In the genomic region with DNA sequence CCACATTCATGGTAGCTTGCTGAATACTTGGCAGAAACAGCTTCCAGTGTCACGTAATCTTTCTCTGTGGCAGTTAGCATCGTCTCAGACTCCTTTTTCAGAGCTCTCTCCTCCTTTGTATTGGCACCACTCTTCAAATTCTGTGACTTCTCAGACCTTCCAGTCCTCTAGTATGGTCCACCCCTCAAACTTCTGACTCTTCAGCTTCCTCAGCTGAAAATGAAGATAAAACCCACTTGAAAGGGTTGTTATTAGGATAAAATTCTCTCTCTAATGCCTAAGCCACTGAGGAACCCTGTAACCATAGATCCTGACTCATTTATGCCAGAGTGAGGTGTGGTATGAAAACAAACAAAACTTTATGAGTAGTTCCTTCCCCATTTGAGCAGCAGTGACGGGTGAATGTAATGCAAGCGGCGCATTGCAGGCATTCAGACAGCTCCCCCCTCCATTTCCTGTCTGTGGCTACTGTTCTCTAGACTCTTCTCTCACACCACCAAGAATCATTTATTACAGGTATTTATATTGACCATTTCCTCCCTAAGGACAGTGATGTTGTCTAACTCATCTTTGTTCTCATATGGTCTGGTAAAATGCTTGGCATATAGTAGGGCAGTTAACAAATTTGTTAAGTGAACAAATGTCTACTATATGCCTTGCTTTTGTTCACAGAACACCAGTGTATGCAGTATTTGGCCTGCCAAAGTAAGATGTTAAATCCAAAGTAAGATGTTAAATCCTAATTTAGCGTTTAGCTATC, we compare ENCODE assay signal across 9 cellular contexts. TPM values are rescaled to one million over a fixed set of nuclear protein-coding genes. Genes with fewer than 3 reads are reported as not detected.
DNase-seq lines count a peak whose midpoint lies in the region; ATAC-seq and TF ChIP-seq lines count a peak whose summit lies in the region.
"Had no signal": no experiment of that assay in that cellular context is flagged by ENCODE, and none has a peak within 500 bp of the region (broad histone marks: within the 10 kb centered on the region; RNA-seq: fewer than 3 reads in every experiment).

No MANE protein-coding gene starts in this region.

- H3K4me1 ChIP-seq in cardiac muscle cell (ENCODE audit: low read depth) (peaks cover 49% of the 10 kb centered on the region), RWPE2 (ENCODE audit: insufficient read depth, poor library complexity, severe bottlenecking) (peaks cover 36% of the 10 kb centered on the region), esophagus muscularis mucosa (peaks cover 35 to 59% (median 44%) of the 10 kb centered on the region in 4 donors)
- H3K4me1 ChIP-seq: Caco-2 had no signal

- intact Hi-C loops in Right ventricle myocardium inferior (cut with DNase I): no loop called here
- intact Hi-C loops in esophagus muscularis mucosa (cut with DNase I): no loop called here

- H3K27ac ChIP-seq in cardiac muscle cell (peak overlapping the region; percentile 76), RWPE2 (ENCODE audit: poor library complexity, severe bottlenecking) (peak overlapping the region; percentile 94), esophagus muscularis mucosa (replicated peaks in 1 of 4) (peak overlapping the region in 2 of 4 donors; percentile 32 to 36)

- WGBS in esophagus muscularis mucosa: 53% methylated on average over 6 of the region's 6 CpGs

- H3K36me3 ChIP-seq in cardiac muscle cell (no peaks in the 10 kb centered on the region), RWPE2 (ENCODE audit: low read depth) (no peaks in the 10 kb centered on the region; the same call in 1 of the 2 replicates), esophagus muscularis mucosa (no peaks in the 10 kb centered on the region)

- TF ChIP-seq POLR2A in esophagus muscularis mucosa (IDR thresholded peaks at IDR 0.05; ENCODE audit: low read depth): no peak

- ATAC-seq in Right ventricle myocardium inferior (no peak), HG03108 (IDR thresholded peaks at IDR 0.05; ENCODE audit: unreplicated experiment) (peak; percentile 95), RWPE2 (ENCODE audit: low read depth) (peak; percentile 96)

- TF ChIP-seq CTCF in cardiac muscle cell (IDR thresholded peaks at IDR 0.05; ENCODE audit: low read depth, low read length) (no peak), RWPE2 (IDR thresholded peaks at IDR 0.05; ENCODE audit: poor library complexity, severe bottlenecking) (no peak), esophagus muscularis mucosa (IDR thresholded peaks at IDR 0.05) (no peak)

- H3K4me3 ChIP-seq in cardiac muscle cell: no peak overlapping the region
- peak overlapping the region; percentile 5 for H3K4me3 ChIP-seq in RWPE2 (ENCODE audit: severe bottlenecking)
- H3K4me3 ChIP-seq in esophagus muscularis mucosa: no peak overlapping the region

- H3K9me3 ChIP-seq in cardiac muscle cell (ENCODE audit: low read depth) (no peaks in the 10 kb centered on the region), RWPE2 (ENCODE audit: severe bottlenecking) (no peaks in the 10 kb centered on the region), esophagus muscularis mucosa (no peaks in the 10 kb centered on the region)
- H3K9me3 ChIP-seq: Caco-2 had no signal

- DNase-seq in cardiac muscle cell (ENCODE audit: low read depth in 1 of 2, low spot score in 1 of 2) (peak in 1 of 2 donors; percentile 77), Right ventricle myocardium inferior (ENCODE audit: missing footprints) (no peak), RWPE2 (ENCODE audit: low spot score) (peak; percentile 78), hepatic stellate cell (ENCODE audit: low spot score) (peak; percentile 35), esophagus muscularis mucosa (ENCODE audit: extremely low spot score) (no peak)
- DNase-seq in activated naive CD4-positive, alpha-beta T cell (lab: John Stamatoyannopoulos, UW): peak; percentile 2 to 33 (median 22)
- DNase-seq in stimulated activated CD4-positive, alpha-beta T cell treated with anti-CD3 and anti-CD28 coated beads, Interleukin-12 subunit alpha, Interleukin-12 subunit beta, amount 100 ng/mL, for 48 hours (ENCODE audit: low read depth in 2 of 3, low spot score in 1 of 3): peak; percentile 43 to 50 (median 48)

- no peaks in the 10 kb centered on the region for H3K27me3 ChIP-seq in cardiac muscle cell
- H3K27me3 ChIP-seq in RWPE2 (ENCODE audit: insufficient read depth, poor library complexity, severe bottlenecking): no peaks in the 10 kb centered on the region
- H3K27me3 ChIP-seq in esophagus muscularis mucosa: no peaks in the 10 kb centered on the region

- no peak for TF ChIP-seq EP300 in esophagus muscularis mucosa (IDR thresholded peaks at IDR 0.05)

RNA-seq across cellular contexts. Expression of a gene that starts 35.3 kb away (rescaled TPM):
- total RNA-seq in cardiac muscle cell (47.4 and 49.4 TPM in 2 replicates), Right ventricle myocardium inferior (53.2 TPM), esophagus muscularis mucosa (10 to 100 TPM; 26.4 to 34.5 (median 31.6) TPM)
- polyA plus RNA-seq in cardiac muscle cell: 110 and 113 TPM in 2 replicates

Comparison
In these comparisons a context has a peak if more than half of its experiments do, and no peak if none do; other contexts are left out.
1. DNase-seq: peak in RWPE2 (single experiment), activated naive CD4-positive, alpha-beta T cell (4 of 4), hepatic stellate cell (single experiment) and stimulated activated CD4-positive, alpha-beta T cell treated with anti-CD3 and anti-CD28 coated beads, Interleukin-12 subunit alpha, Interleukin-12 subunit beta, amount 100 ng/mL, for 48 hours (3 of 3); none in Right ventricle myocardium inferior (single experiment) and esophagus muscularis mucosa (single experiment).